7 cellular contexts compared by ENCODE assay signal in genomic region chr1:84122780-84123382, GRCh38. TPM values are rescaled to one million over a fixed set of nuclear protein-coding genes. Genes with fewer than 3 reads are reported as not detected.
A peak's percentile ranks its signal among the peaks of the same experiment; 100 is the strongest.
DNase-seq lines count a peak whose midpoint lies in the region; ATAC-seq and TF ChIP-seq lines count a peak whose summit lies in the region.

No MANE protein-coding gene starts in this region.

- WGBS in endodermal cell (ENCODE audit: insufficient coverage in 1 of 2, insufficient read length in 1 of 2), 2 experiments, result 32% methylated on average over 2 of the region's 2 CpGs; no CpG with 5 or more reads in 1 of the 2 experiments

- H3K27ac ChIP-seq in endodermal cell (ENCODE audit: low read depth, low read length), result no peak overlapping the region
- no peak overlapping the region for H3K27ac ChIP-seq in upper lobe of right lung

- TF ChIP-seq CTCF in GM12872 (IDR thresholded peaks at IDR 0.05; ENCODE audit: insufficient read depth, low read depth, low read length) (peak; percentile 54; the same call in 2 of the 3 replicates), endodermal cell (conservative IDR thresholded peaks at IDR 0.05) (peak; percentile 83), natural killer cell (IDR thresholded peaks at IDR 0.05) (peak; percentile 79), upper lobe of right lung (IDR thresholded peaks at IDR 0.05) (peak; percentile 65)

- H3K9me3 ChIP-seq in endodermal cell (ENCODE audit: control insufficient read depth, low read length) (no peaks in the 10 kb centered on the region), upper lobe of right lung (no peaks in the 10 kb centered on the region)

- H3K9ac ChIP-seq in endodermal cell (ENCODE audit: extremely low read depth, low read length, poor library complexity, severe bottlenecking), result no peak overlapping the region

- no peaks in the 10 kb centered on the region for H3K9me3 Mint-ChIP-seq in endodermal cell
- no peaks in the 10 kb centered on the region for H3K9me3 Mint-ChIP-seq in natural killer cell

- no peaks in the 10 kb centered on the region for H3K4me1 Mint-ChIP-seq in endodermal cell
- no peaks in the 10 kb centered on the region for H3K4me1 Mint-ChIP-seq in natural killer cell

- H3K4me1 ChIP-seq in endodermal cell (ENCODE audit: control insufficient read depth, insufficient read depth, low read length), result no peaks in the 10 kb centered on the region
- H3K4me1 ChIP-seq in upper lobe of right lung, result no peaks in the 10 kb centered on the region

- H3K27me3 ChIP-seq in endodermal cell (ENCODE audit: control insufficient read depth, insufficient read depth, low read length, poor library complexity, severe bottlenecking) (no peaks in the 10 kb centered on the region), upper lobe of right lung (no peaks in the 10 kb centered on the region)

- H3K36me3 ChIP-seq in endodermal cell (ENCODE audit: control insufficient read depth, insufficient read depth, low read length) (no peaks in the 10 kb centered on the region), upper lobe of right lung (no peaks in the 10 kb centered on the region)

- ATAC-seq in HG02642 (IDR thresholded peaks at IDR 0.05; ENCODE audit: poor library complexity, unreplicated experiment), result peak; percentile 74
- peak in 2 of 3 donors; percentile 71 to 82 for ATAC-seq in natural killer cell
- ATAC-seq in upper lobe of right lung, result peak; percentile 78

- H3K4me3 ChIP-seq in endodermal cell (ENCODE audit: low read length) (no peak overlapping the region), upper lobe of right lung (no peak overlapping the region)

- H3K4me3 Mint-ChIP-seq in endodermal cell (no peak overlapping the region), natural killer cell (no peak overlapping the region)

- intact Hi-C loops in natural killer cell (cut with micrococcal nuclease), result loop anchor here (1.0 to 5.0 kb wide), 2 partner anchors 191 to 216 kb away; no protein-coding TSS in a partner anchor
- intact Hi-C loops in upper lobe of right lung (cut with DNase I), result no loop called here

- H3K27ac Mint-ChIP-seq in endodermal cell, result no peak overlapping the region
- H3K27ac Mint-ChIP-seq in natural killer cell, result no peak overlapping the region

- peak; percentile 66 for DNase-seq in NCI-H2196 (lab: John Stamatoyannopoulos, UW; ENCODE audit: unreplicated experiment)
- peak; percentile 60 for DNase-seq in activated CD4-positive, alpha-beta T cell treated with anti-CD3 and anti-CD28 coated beads for 48 hours
- DNase-seq in endodermal cell, result peak; percentile 75
- DNase-seq in natural killer cell, result peak; percentile 21
- no peak for DNase-seq in upper lobe of right lung

- H3K27me3 Mint-ChIP-seq in endodermal cell (ENCODE audit: insufficient read depth) (no peaks in the 10 kb centered on the region), natural killer cell (ENCODE audit: low read depth in 2 of 2) (no peaks in the 10 kb centered on the region)

- peaks cover 5% of the 10 kb centered on the region for H3K36me3 Mint-ChIP-seq in endodermal cell (ENCODE audit: low read depth)
- no peaks in the 10 kb centered on the region for H3K36me3 Mint-ChIP-seq in natural killer cell

RNA-seq across cellular contexts. Expression of gene PRKACB, which starts 21.2 kb away (rescaled TPM):
- total RNA-seq in endodermal cell (10 to 100 TPM; 19.8 to 36.1 TPM), natural killer cell (100 to 1,000 TPM; 111 to 148 (median 140) TPM), upper lobe of right lung (31.9 TPM)
- 25.6 TPM for polyA plus RNA-seq in endodermal cell (2013, experiment 1 of 2)
- polyA plus RNA-seq in endodermal cell (2013, experiment 2 of 2), result 27.9 TPM
